ENCODE assay signal across 8 cellular contexts in genomic region chr14:51905673-51906121, GRCh38. TPM values are rescaled to one million over a fixed set of nuclear protein-coding genes. Genes with fewer than 3 reads are reported as not detected.
A peak's percentile ranks its signal among the peaks of the same experiment; 100 is the strongest.
DNase-seq lines count a peak whose midpoint lies in the region; ATAC-seq, FAIRE-seq and TF ChIP-seq lines count a peak whose summit lies in the region.
"Not testable (repeated sequence)": the region's sequence is repeated elsewhere in the genome, so short reads cannot be mapped to it uniquely, and the experiment has no call there.

No MANE protein-coding gene starts in this region.

- peak overlapping the region; percentile 56 for H3K4me2 ChIP-seq in endothelial cell of umbilical vein (ENCODE audit: insufficient read depth, low read length)

- not testable (repeated sequence) for H4K20me1 ChIP-seq in endothelial cell of umbilical vein (replicated peaks; ENCODE audit: control insufficient read depth, extremely low read depth, insufficient read depth, low read length)

- not testable (repeated sequence) for H3K9me1 ChIP-seq in endothelial cell of umbilical vein (replicated peaks; ENCODE audit: control insufficient read depth, extremely low read depth, insufficient read depth, low read length)

- CTCF ChIA-PET in endothelial cell of umbilical vein (lab: Charles Lee) = interaction anchor here (2.0 kb wide), 1 partner anchor 73 kb away, joined by 13 read pairs; no protein-coding TSS in a partner anchor

- not testable (repeated sequence) for H3K36me3 ChIP-seq in endothelial cell of umbilical vein (ENCODE audit: control insufficient read depth in 2 of 2, extremely low read depth in 1 of 2, insufficient read depth in 2 of 2, low read length in 2 of 2)

- POLR2A ChIA-PET in endothelial cell of umbilical vein (lab: Charles Lee) = not testable (repeated sequence)

- H3K4me3 ChIP-seq in endothelial cell of umbilical vein (replicated peaks in 1 of 3; ENCODE audit: insufficient read depth in 1 of 3, low read depth in 1 of 3, low read length in 3 of 3) = not testable (repeated sequence)

- peak; percentile 65 for ATAC-seq in GM21528 (IDR thresholded peaks at IDR 0.05; ENCODE audit: low FRiP score, unreplicated experiment)
- peak; percentile 63 for ATAC-seq in HG03457 (IDR thresholded peaks at IDR 0.05; ENCODE audit: unreplicated experiment)
- peak; percentile 78 to 85 for ATAC-seq in activated T-cell treated with anti-CD3 and anti-CD28 coated beads, Interleukin-2, amount 50 U/mL, for 72 hours (replicated peaks in 1 of 2)
- peak; percentile 88 to 92 for ATAC-seq in natural killer cell treated with Interleukin-12 subunit alpha and Interleukin-12 subunit beta and Interleukin-15 and Interleukin-18, amount 100 ng/mL, for 72 hours
- peak; percentile 93 for ATAC-seq in stimulated activated effector memory CD8-positive, alpha-beta T cell treated with anti-CD3 and anti-CD28 coated beads, Interleukin-12 subunit alpha, Interleukin-12 subunit beta, amount 100 ng/mL, for 72 hours

- not testable (repeated sequence) for BruUV-seq in endothelial cell of umbilical vein (replicated peaks; lab: Mats Ljungman, UMichigan)

- peak; percentile 88 for FAIRE-seq in endothelial cell of umbilical vein (lab: Jason Lieb, UNC)

- intact Hi-C loops in endothelial cell of umbilical vein (cut with micrococcal nuclease) = not testable (repeated sequence)

- not testable (repeated sequence) for H3K9me3 ChIP-seq in endothelial cell of umbilical vein (replicated peaks; ENCODE audit: control insufficient read depth, insufficient read depth, low read length)

- H3K36me3 Mint-ChIP-seq in activated T-cell treated with anti-CD3 and anti-CD28 coated beads, Interleukin-2, amount 50 U/mL, for 72 hours (ENCODE audit: insufficient read depth in 2 of 2) = peaks cover 25 to 60% of the 10 kb centered on the region in 2 donors
- peaks cover 55% of the 10 kb centered on the region for H3K36me3 Mint-ChIP-seq in natural killer cell treated with Interleukin-12 subunit alpha and Interleukin-12 subunit beta and Interleukin-15 and Interleukin-18, amount 100 ng/mL, for 72 hours
- peaks cover 74% of the 10 kb centered on the region for H3K36me3 Mint-ChIP-seq in stimulated activated effector memory CD8-positive, alpha-beta T cell treated with anti-CD3 and anti-CD28 coated beads, Interleukin-12 subunit alpha, Interleukin-12 subunit beta, amount 100 ng/mL, for 72 hours

- H3K9me3 Mint-ChIP-seq in activated T-cell treated with anti-CD3 and anti-CD28 coated beads, Interleukin-2, amount 50 U/mL, for 72 hours = peaks cover 6 to 16% of the 10 kb centered on the region in 2 donors
- peaks cover 16% of the 10 kb centered on the region for H3K9me3 Mint-ChIP-seq in natural killer cell treated with Interleukin-12 subunit alpha and Interleukin-12 subunit beta and Interleukin-15 and Interleukin-18, amount 100 ng/mL, for 72 hours
- not testable (repeated sequence) for H3K9me3 Mint-ChIP-seq in stimulated activated effector memory CD8-positive, alpha-beta T cell treated with anti-CD3 and anti-CD28 coated beads, Interleukin-12 subunit alpha, Interleukin-12 subunit beta, amount 100 ng/mL, for 72 hours

- H3K9ac ChIP-seq in endothelial cell of umbilical vein (replicated peaks; ENCODE audit: extremely low read depth, insufficient read depth, low read length) = peak overlapping the region; percentile 5

- H3K79me2 ChIP-seq in endothelial cell of umbilical vein (ENCODE audit: control insufficient read depth, insufficient read depth, low read length) = not testable (repeated sequence)

- dilution Hi-C loops in endothelial cell of umbilical vein (cut with MboI; ENCODE audit: extremely low pct_ligation_motif_present, low sequenced_read_pairs) = not testable (repeated sequence)

- H3K4me3 Mint-ChIP-seq in activated T-cell treated with anti-CD3 and anti-CD28 coated beads, Interleukin-2, amount 50 U/mL, for 72 hours = peak overlapping the region in 1 of 2 donors; percentile 57
- H3K4me3 Mint-ChIP-seq in natural killer cell treated with Interleukin-12 subunit alpha and Interleukin-12 subunit beta and Interleukin-15 and Interleukin-18, amount 100 ng/mL, for 72 hours = peak overlapping the region; percentile 72
- H3K4me3 Mint-ChIP-seq in stimulated activated effector memory CD8-positive, alpha-beta T cell treated with anti-CD3 and anti-CD28 coated beads, Interleukin-12 subunit alpha, Interleukin-12 subunit beta, amount 100 ng/mL, for 72 hours = peak overlapping the region; percentile 31

- not testable (repeated sequence) for H3K27me3 Mint-ChIP-seq in activated T-cell treated with anti-CD3 and anti-CD28 coated beads, Interleukin-2, amount 50 U/mL, for 72 hours (ENCODE audit: low read depth); natural killer cell treated with Interleukin-12 subunit alpha and Interleukin-12 subunit beta and Interleukin-15 and Interleukin-18, amount 100 ng/mL, for 72 hours

- not testable (repeated sequence) for TF ChIP-seq CTCF in endothelial cell of umbilical vein (IDR thresholded peaks at IDR 0.05; ENCODE audit: extremely low read depth in 1 of 2, insufficient read depth in 1 of 2, low read depth in 1 of 2, low read length in 2 of 2)

- not testable (repeated sequence) for TF ChIP-seq POLR2A in endothelial cell of umbilical vein (IDR thresholded peaks at IDR 0.05; ENCODE audit: low read depth, low read length)

- H3K27ac Mint-ChIP-seq in activated T-cell treated with anti-CD3 and anti-CD28 coated beads, Interleukin-2, amount 50 U/mL, for 72 hours = peak overlapping the region; percentile 82
- H3K27ac Mint-ChIP-seq in natural killer cell treated with Interleukin-12 subunit alpha and Interleukin-12 subunit beta and Interleukin-15 and Interleukin-18, amount 100 ng/mL, for 72 hours = peak overlapping the region; percentile 81 to 87
- peak overlapping the region; percentile 77 for H3K27ac Mint-ChIP-seq in stimulated activated effector memory CD8-positive, alpha-beta T cell treated with anti-CD3 and anti-CD28 coated beads, Interleukin-12 subunit alpha, Interleukin-12 subunit beta, amount 100 ng/mL, for 72 hours

- H3K4me1 Mint-ChIP-seq in activated T-cell treated with anti-CD3 and anti-CD28 coated beads, Interleukin-2, amount 50 U/mL, for 72 hours (ENCODE audit: low read depth) = peaks cover 56% of the 10 kb centered on the region
- peaks cover 54 to 69% of the 10 kb centered on the region in 2 donors for H3K4me1 Mint-ChIP-seq in natural killer cell treated with Interleukin-12 subunit alpha and Interleukin-12 subunit beta and Interleukin-15 and Interleukin-18, amount 100 ng/mL, for 72 hours (ENCODE audit: low read depth in 2 of 2)
- peaks cover 56% of the 10 kb centered on the region for H3K4me1 Mint-ChIP-seq in stimulated activated effector memory CD8-positive, alpha-beta T cell treated with anti-CD3 and anti-CD28 coated beads, Interleukin-12 subunit alpha, Interleukin-12 subunit beta, amount 100 ng/mL, for 72 hours

- H3K4me1 ChIP-seq in endothelial cell of umbilical vein (ENCODE audit: control insufficient read depth, extremely low read depth, insufficient read depth, low read length) = not testable (repeated sequence)

- not testable (repeated sequence) for H2AFZ ChIP-seq in endothelial cell of umbilical vein (ENCODE audit: low read depth, low read length)

- peak overlapping the region; percentile 73 for H3K27ac ChIP-seq in endothelial cell of umbilical vein (ENCODE audit: insufficient read depth, low read depth, low read length)

- DNase-seq in GM04504 (ENCODE audit: low read depth) = peak; percentile 63
- peak; percentile 22 for DNase-seq in T follicular helper cell (ENCODE audit: low read depth)
- peak; percentile 34 to 40 for DNase-seq in activated T-cell treated with anti-CD3 and anti-CD28 coated beads, Interleukin-2, amount 50 U/mL, for 72 hours
- DNase-seq in endothelial cell of umbilical vein (ENCODE audit: low read depth, low spot score) = peak; percentile 93
- DNase-seq in natural killer cell treated with Interleukin-12 subunit alpha and Interleukin-12 subunit beta and Interleukin-15 and Interleukin-18, amount 100 ng/mL, for 72 hours (ENCODE audit: low spot score) = peak; percentile 85
- peak; percentile 19 to 79 for DNase-seq in stimulated activated effector memory CD8-positive, alpha-beta T cell treated with anti-CD3 and anti-CD28 coated beads, Interleukin-12 subunit alpha, Interleukin-12 subunit beta, amount 100 ng/mL, for 72 hours (ENCODE audit: low spot score in 2 of 2)

- H3K27me3 ChIP-seq in endothelial cell of umbilical vein (ENCODE audit: control insufficient read depth in 2 of 2, insufficient read depth in 2 of 2, low read length in 2 of 2) = not testable (repeated sequence)

TF ChIP-seq in endothelial cell of umbilical vein, 7 proteins besides CTCF, POLR2A, EP300 and RAD21:
- TF ChIP-seq POLR2AphosphoS5 (IDR thresholded peaks at IDR 0.05; ENCODE audit: insufficient read depth, low read depth, low read length) (peak; percentile 45), FOS (IDR thresholded peaks at IDR 0.05; ENCODE audit: borderline replicate concordance, insufficient read depth, low read length) (peak; percentile 77), JUN (IDR thresholded peaks at IDR 0.05; ENCODE audit: borderline replicate concordance, insufficient read depth, insufficient read length, low read depth) (peak; percentile 82)

RNA-seq across cellular contexts. Expression of gene GNG2, which starts 45.3 kb away (rescaled TPM):
- 100 to 1,000 TPM; 233 to 250 TPM for total RNA-seq in activated T-cell treated with anti-CD3 and anti-CD28 coated beads, Interleukin-2, amount 50 U/mL, for 72 hours
- total RNA-seq in endothelial cell of umbilical vein = not detected in 2 replicates
- not detected in 2 replicates for polyA plus RNA-seq in endothelial cell of umbilical vein
- 0.05 and 0.06 TPM in 2 replicates for polyA plus RNA-seq in endothelial cell of umbilical vein (2011; cell fraction: cytosol; rRNA removed)
- polyA plus RNA-seq in endothelial cell of umbilical vein (2011; cell fraction: nucleus; rRNA removed) = not detected in 2 replicates
- polyA plus RNA-seq in endothelial cell of umbilical vein (2012) = 0.05 and 0.27 TPM in 2 replicates
- polyA minus RNA-seq in endothelial cell of umbilical vein = not detected in 2 replicates
- not detected for polyA minus RNA-seq in endothelial cell of umbilical vein (2011; cell fraction: cytosol; rRNA and poly(A)+ RNA removed)
- 0.14 TPM in 1 of 2 replicates, not detected in the other for polyA minus RNA-seq in endothelial cell of umbilical vein (2011; cell fraction: nucleus; rRNA and poly(A)+ RNA removed)
- total RNA-seq in natural killer cell treated with Interleukin-12 subunit alpha and Interleukin-12 subunit beta and Interleukin-15 and Interleukin-18, amount 100 ng/mL, for 72 hours = 100 to 1,000 TPM; 293 to 495 TPM

Comparison
In these comparisons a context has a peak if more than half of its experiments do, and no peak if none do; other contexts are left out.
1. DNase-seq: peak in every context shown above with its lines; median percentile 93 in endothelial cell of umbilical vein; 85 in natural killer cell treated with Interleukin-12 subunit alpha and Interleukin-12 subunit beta and Interleukin-15 and Interleukin-18, amount 100 ng/mL, for 72 hours; 63 in GM04504; 49 in stimulated activated effector memory CD8-positive, alpha-beta T cell treated with anti-CD3 and anti-CD28 coated beads, Interleukin-12 subunit alpha, Interleukin-12 subunit beta, amount 100 ng/mL, for 72 hours; 37 in activated T-cell treated with anti-CD3 and anti-CD28 coated beads, Interleukin-2, amount 50 U/mL, for 72 hours; 22 in T follicular helper cell.
2. RNA of gene GNG2, which starts 45.3 kb away (total RNA-seq): 293 to 495 TPM in natural killer cell treated with Interleukin-12 subunit alpha and Interleukin-12 subunit beta and Interleukin-15 and Interleukin-18, amount 100 ng/mL, for 72 hours and 233 to 250 TPM in activated T-cell treated with anti-CD3 and anti-CD28 coated beads, Interleukin-2, amount 50 U/mL, for 72 hours; not detected in endothelial cell of umbilical vein; every median in the first group is over 100 times any median in the second.
3. Peak in every context shown above with its lines, with median percentiles within 50 percentile points of each other: ATAC-seq and H3K27ac Mint-ChIP-seq.